Comparison of ENCODE assay signal across 8 cellular contexts in genomic region chr6:22026160-22026678, GRCh38.
DNase-seq lines count a peak whose midpoint lies in the region; ATAC-seq and TF ChIP-seq lines count a peak whose summit lies in the region.

No MANE protein-coding gene starts in this region.

- POLR2A ChIA-PET in GM10248 (lab: Yijun Ruan, JAX): no interaction called here

- H3K4me3 ChIP-seq in skin epidermis: no peak overlapping the region
- H3K4me3 ChIP-seq in dorsolateral prefrontal cortex: no peak overlapping the region

- CTCF ChIA-PET in GM10248 (lab: Yijun Ruan, JAX): interaction anchor here (1.7 to 3.1 kb wide), 2 partner anchors 10 to 17 kb away, joined by 4 to 15 read pairs; no protein-coding TSS in a partner anchor

- no peaks in the 10 kb centered on the region for H3K27me3 ChIP-seq in dorsolateral prefrontal cortex

- DNase-seq in NOMO-1 treated with DMSO at 0.1 percent for 48 hours (lab: John Stamatoyannopoulos, UW; ENCODE audit: unreplicated experiment) (peak; percentile 39), NOMO-1 treated with dmso at 0.1 percent for 144 hours (lab: John Stamatoyannopoulos, UW; ENCODE audit: unreplicated experiment) (no peak), amniotic epithelial cell (ENCODE audit: low read depth) (peak; percentile 45), GM10248 (ENCODE audit: extremely low spot score) (no peak), dorsolateral prefrontal cortex (no peak)

- peak; percentile 11 for ATAC-seq in HG03135 (IDR thresholded peaks at IDR 0.05; ENCODE audit: unreplicated experiment)
- no peak for ATAC-seq in HG03439 (IDR thresholded peaks at IDR 0.05; ENCODE audit: unreplicated experiment)

- intact Hi-C loops in dorsolateral prefrontal cortex (cut with DNase I): no loop called here

- H3K27ac ChIP-seq in skin epidermis: peak overlapping the region in 12 of 21 experiments; percentile 3 to 87 (median 62)
- peak overlapping the region in 2 of 59 donors; percentile 61 for H3K27ac ChIP-seq in dorsolateral prefrontal cortex

- TF ChIP-seq CTCF in GM10248 (IDR thresholded peaks at IDR 0.05; ENCODE audit: control extremely low read depth, extremely low read depth, low read depth, missing control alignments) (no peak), dorsolateral prefrontal cortex (IDR thresholded peaks at IDR 0.05 in 54 of 56, conservative IDR thresholded peaks at IDR 0.05 in 2 of 56; ENCODE audit: low read depth in 1 of 56, partially characterized antibody in 56 of 56) (no peak)

Comparison
In these comparisons a context has a peak if more than half of its experiments do, and no peak if none do; other contexts are left out.
1. DNase-seq: peak in NOMO-1 treated with DMSO at 0.1 percent for 48 hours (single experiment) and amniotic epithelial cell (single experiment); none in NOMO-1 treated with dmso at 0.1 percent for 144 hours (single experiment), GM10248 (single experiment) and dorsolateral prefrontal cortex (0 of 10).